14 cellular contexts compared by ENCODE assay signal in genomic region chr10:132264966-132265877, GRCh38. TPM values are rescaled to one million over a fixed set of nuclear protein-coding genes. Genes with fewer than 3 reads are reported as not detected.
DNase-seq lines count a peak whose midpoint lies in the region; ATAC-seq and TF ChIP-seq lines count a peak whose summit lies in the region.
"Had no signal": no experiment of that assay in that cellular context is flagged by ENCODE, and none has a peak within 500 bp of the region (broad histone marks: within the 10 kb centered on the region; RNA-seq: fewer than 3 reads in every experiment).

No MANE protein-coding gene starts in this region.

- peak overlapping the region; percentile 48 for H3K9ac ChIP-seq in neural cell (ENCODE audit: low read length)

- H3K27ac ChIP-seq in cingulate gyrus (ENCODE audit: low read depth, low read length) = peak overlapping the region; percentile 39
- H3K27ac ChIP-seq in neural cell (ENCODE audit: low read length) = peak overlapping the region; percentile 51
- H3K27ac ChIP-seq: foreskin keratinocyte, SJSA1, stomach had no signal

- peak; percentile 43 for DNase-seq in COR-L47 (lab: John Stamatoyannopoulos, UW)
- peak; percentile 17 for DNase-seq in MG63
- DNase-seq in HCEC 1CT = no peak
- no peak for DNase-seq in left lobe of liver (ENCODE audit: low spot score)
- DNase-seq: central memory CD4-positive, alpha-beta T cell; foreskin keratinocyte; left cardiac atrium; stimulated activated CD4-positive, alpha-beta T cell treated with anti-CD3 and anti-CD28 coated beads, Interleukin-4, amount 100 ng/mL, for 24 hours; stomach had no signal

- TF ChIP-seq CTCF in neural cell (IDR thresholded peaks at IDR 0.05; ENCODE audit: poor library complexity, severe bottlenecking) = no peak

- H3K36me3 ChIP-seq in MG63 (no peaks in the 10 kb centered on the region), neural cell (ENCODE audit: insufficient read depth, low read length) (no peaks in the 10 kb centered on the region)
- H3K36me3 ChIP-seq: SJSA1, stomach had no signal

- H3F3A ChIP-seq in neural cell (ENCODE audit: insufficient read depth, low read length, poor library complexity, severe bottlenecking) = no peaks in the 10 kb centered on the region

- H2AFZ ChIP-seq in neural cell (ENCODE audit: low read depth, low read length) = no peak overlapping the region

- ATAC-seq in HG02852 (IDR thresholded peaks at IDR 0.05; ENCODE audit: unreplicated experiment) = no peak
- ATAC-seq in left lobe of liver = no peak
- ATAC-seq: activated CD4-positive, CD25-positive, alpha-beta regulatory T cell treated with anti-CD3 and anti-CD28 coated beads, Interleukin-2, amount 50 U/mL, for 24 hours; foreskin keratinocyte had no signal

- no peaks in the 10 kb centered on the region for H3K9me2 ChIP-seq in neural cell (ENCODE audit: insufficient read depth, low read length)

- H3K4me2 ChIP-seq in neural cell (ENCODE audit: low read length) = peak overlapping the region; percentile 10

- no peak for TF ChIP-seq EP300 in neural cell (conservative IDR thresholded peaks at IDR 0.05; ENCODE audit: poor library complexity, severe bottlenecking)

- H3K4me3 ChIP-seq in MG63 (no peak overlapping the region), neural cell (ENCODE audit: low read length) (peak overlapping the region; percentile 33)
- H3K4me3 ChIP-seq: SJSA1, stomach had no signal

- no peaks in the 10 kb centered on the region for H4K20me1 ChIP-seq in neural cell (ENCODE audit: insufficient read depth)

- H3K9me3 ChIP-seq in MG63 = no peaks in the 10 kb centered on the region
- H3K9me3 ChIP-seq in neural cell (ENCODE audit: low read length) = no peaks in the 10 kb centered on the region
- H3K9me3 ChIP-seq: SJSA1, stomach had no signal

- no peak for TF ChIP-seq RAD21 in neural cell (conservative IDR thresholded peaks at IDR 0.05)

- no peaks in the 10 kb centered on the region for H3K79me2 ChIP-seq in neural cell (replicated peaks; ENCODE audit: insufficient read depth, low read length)

- no peaks in the 10 kb centered on the region for H3K27me3 ChIP-seq in MG63
- no peaks in the 10 kb centered on the region for H3K27me3 ChIP-seq in neural cell (ENCODE audit: insufficient read depth, low read depth, low read length)
- H3K27me3 ChIP-seq: foreskin keratinocyte had no signal

TF ChIP-seq in neural cell, 6 proteins besides CTCF, POLR2A, EP300 and RAD21:
- TF ChIP-seq SMC3 (conservative IDR thresholded peaks at IDR 0.05; ENCODE audit: poor library complexity) = no peak
- no peak for TF ChIP-seq EZH2 (IDR thresholded peaks at IDR 0.05; ENCODE audit: borderline replicate concordance, insufficient read depth, low read length, poor library complexity, severe bottlenecking)
- no peak for TF ChIP-seq MXI1 (conservative IDR thresholded peaks at IDR 0.05; ENCODE audit: poor library complexity, severe bottlenecking)
- TF ChIP-seq TAF1 (IDR thresholded peaks at IDR 0.05; ENCODE audit: low read depth) = no peak
- no peak for TF ChIP-seq POLR2AphosphoS5 (IDR thresholded peaks at IDR 0.05)
- TF ChIP-seq REST (IDR thresholded peaks at IDR 0.05; ENCODE audit: borderline replicate concordance) = no peak

RNA-seq across cellular contexts. Expression of gene STK32C, which starts 42.5 kb away (rescaled TPM):
- 25.9 and 36.6 TPM in 2 replicates for total RNA-seq in MG63 (2014; rRNA removed; shearing (Covaris generic); ENCODE audit: low replicate concordance)
- 23.2 and 36.2 TPM in 2 replicates for polyA plus RNA-seq in neural cell
- 14.1 and 15.3 TPM in 2 replicates for polyA minus RNA-seq in neural cell
- total RNA-seq in left lobe of liver = 3.3 TPM

Comparison
In these comparisons a context has a peak if more than half of its experiments do, and no peak if none do; other contexts are left out.
1. DNase-seq: peak in COR-L47 (single experiment) and MG63 (single experiment); none in HCEC 1CT (single experiment) and left lobe of liver (single experiment).